In the genomic region with DNA sequence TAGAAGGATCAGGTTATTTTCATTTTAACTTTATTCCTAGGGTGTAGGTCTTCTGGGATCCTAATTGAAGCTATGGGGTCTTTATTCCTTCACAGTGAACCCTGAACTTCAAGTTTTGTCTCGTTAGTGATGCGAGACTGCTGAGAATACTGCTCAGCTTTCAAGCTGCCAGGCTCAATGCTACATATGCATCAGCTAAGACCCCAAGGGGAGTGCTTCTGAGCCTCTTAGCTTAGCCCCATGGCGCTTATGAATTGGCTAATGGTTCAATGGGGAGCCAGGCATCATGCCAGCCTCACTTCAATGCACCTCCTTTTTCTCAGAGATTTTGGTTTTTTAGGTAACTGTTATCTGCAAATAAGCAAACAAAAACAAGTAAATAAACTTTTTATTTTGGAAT, we compare ENCODE assay signal across 26 cellular contexts.
"Had no signal": no experiment of that assay in that cellular context is flagged by ENCODE, and none has a peak within 500 bp of the region (broad histone marks: within the 10 kb centered on the region; RNA-seq: fewer than 3 reads in every experiment).

No MANE protein-coding gene starts in this region.

- H3K36me3 Mint-ChIP-seq: activated CD8-positive, alpha-beta memory T cell treated with anti-CD3 and anti-CD28 coated beads, Interleukin-2, amount 10 ng/mL, durations not matched to agents 7 days and 5 days; activated naive CD8-positive, alpha-beta T cell treated with anti-CD3 and anti-CD28 coated beads, Interleukin-2, amount 10 ng/mL, durations not matched to agents 7 days and 5 days had no signal

- H3K4me2 ChIP-seq: KMS-11, SK-N-SH had no signal

- H3K9ac ChIP-seq: KMS-11, SK-N-SH had no signal

- H3K27ac Mint-ChIP-seq: activated CD8-positive, alpha-beta memory T cell treated with anti-CD3 and anti-CD28 coated beads, Interleukin-2, amount 10 ng/mL, durations not matched to agents 7 days and 5 days; activated naive CD8-positive, alpha-beta T cell treated with anti-CD3 and anti-CD28 coated beads, Interleukin-2, amount 10 ng/mL, durations not matched to agents 7 days and 5 days; activated T-cell treated with anti-CD3 and anti-CD28 coated beads, Interleukin-2, amount 50 U/mL, for 24 hours; activated T-helper 17 cell treated with anti-CD3 and anti-CD28 coated beads, Interleukin-2, amount 50 U/mL, for 72 hours had no signal

- H3K36me3 ChIP-seq: adrenal gland, Peyer's patch, SJCRH30 had no signal

- H3K4me1 ChIP-seq: adrenal gland, Peyer's patch, SJCRH30 had no signal

- H3K27ac ChIP-seq: adrenal gland, KMS-11, Peyer's patch, RWPE1, SJCRH30 had no signal

- H3K4me1 Mint-ChIP-seq: activated CD8-positive, alpha-beta memory T cell treated with anti-CD3 and anti-CD28 coated beads, Interleukin-2, amount 10 ng/mL, durations not matched to agents 7 days and 5 days; activated T-helper 17 cell treated with anti-CD3 and anti-CD28 coated beads, Interleukin-2, amount 50 U/mL, for 72 hours had no signal

- ATAC-seq: activated CD8-positive, alpha-beta memory T cell treated with anti-CD3 and anti-CD28 coated beads, Interleukin-2, amount 10 ng/mL, durations not matched to agents 7 days and 5 days had no signal

- H3K4me3 Mint-ChIP-seq: activated CD8-positive, alpha-beta memory T cell treated with anti-CD3 and anti-CD28 coated beads, Interleukin-2, amount 10 ng/mL, durations not matched to agents 7 days and 5 days; activated naive CD8-positive, alpha-beta T cell treated with anti-CD3 and anti-CD28 coated beads, Interleukin-2, amount 10 ng/mL, durations not matched to agents 7 days and 5 days; activated T-cell treated with anti-CD3 and anti-CD28 coated beads, Interleukin-2, amount 50 U/mL, for 24 hours; activated T-helper 17 cell treated with anti-CD3 and anti-CD28 coated beads, Interleukin-2, amount 50 U/mL, for 72 hours had no signal

- H3K27me3 ChIP-seq: adrenal gland, Peyer's patch, SJCRH30 had no signal

- H3K9me3 ChIP-seq: adrenal gland, Peyer's patch, SK-N-SH had no signal

- H3K4me3 ChIP-seq: adrenal gland, Peyer's patch, SJCRH30 had no signal

- DNase-seq: activated CD4-positive, alpha-beta T cell treated with anti-CD3 and anti-CD28 coated beads for 48 hours; activated CD4-positive, alpha-beta T cell treated with anti-CD3 and anti-CD28 coated beads, Interleukin-2, amount 50 U/mL, for 48 hours; activated CD4-positive, CD25-positive, alpha-beta regulatory T cell treated with anti-CD3 and anti-CD28 coated beads, Interleukin-2, amount 50 U/mL, for 72 hours; activated CD8-positive, alpha-beta memory T cell treated with anti-CD3 and anti-CD28 coated beads, Interleukin-2, amount 10 ng/mL, durations not matched to agents 7 days and 5 days; activated naive CD4-positive, alpha-beta T cell treated with anti-CD3 and anti-CD28 coated beads, Interleukin-2, amount 50 U/mL, for 16 hours; activated naive CD8-positive, alpha-beta T cell treated with anti-CD3 and anti-CD28 coated beads, Interleukin-2, amount 10 ng/mL, durations not matched to agents 7 days and 5 days; activated T-cell treated with anti-CD3 and anti-CD28 coated beads, Interleukin-2, amount 50 U/mL, for 24 hours; adrenal gland; anterior cingulate cortex; cerebellar nuclear complex; MM.1S; NCI-H1105; NCI-H1436; NCI-H1694 treated with DMSO at 0.1 percent for 48 hours; NCI-H2029 treated with DMSO at 0.1 percent for 48 hours; NCI-H2227 treated with DMSO at 0.1 percent for 48 hours; NCI-H446 treated with DMSO at 0.1 percent for 48 hours; NCI-H524 treated with DMSO at 0.1 percent for 48 hours; NCI-H748 treated with DMSO at 0.1 percent for 48 hours; Peyer's patch; Right ventricle myocardium superior; SJCRH30; SK-N-SH had no signal
